Comparison of ENCODE assay signal across 18 cellular contexts in the genomic region with DNA sequence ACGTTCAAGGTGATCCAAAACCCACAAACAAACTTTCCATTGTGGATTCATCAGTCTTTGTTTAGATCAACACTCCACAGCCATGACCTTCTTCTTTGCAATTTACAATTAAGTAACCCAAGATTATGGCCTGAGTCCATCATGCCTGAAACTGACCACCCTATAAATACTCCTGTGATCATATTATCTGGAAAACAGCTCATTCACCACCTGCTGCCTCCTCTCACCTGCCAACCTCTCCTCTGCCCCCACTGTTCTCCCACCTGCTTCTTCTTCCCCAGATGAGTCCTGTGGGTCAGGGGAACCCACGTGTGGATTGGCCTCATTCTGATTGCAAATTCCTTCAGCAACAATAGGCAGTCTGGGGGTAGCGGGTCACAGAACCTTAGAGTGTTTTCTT.
A peak's percentile ranks its signal among the peaks of the same experiment; 100 is the strongest.
DNase-seq lines count a peak whose midpoint lies in the region; ATAC-seq and TF ChIP-seq lines count a peak whose summit lies in the region.
"Had no signal": no experiment of that assay in that cellular context is flagged by ENCODE, and none has a peak within 500 bp of the region (broad histone marks: within the 10 kb centered on the region; RNA-seq: fewer than 3 reads in every experiment).

No MANE protein-coding gene starts in this region.

- H3K36me3 ChIP-seq in SK-N-SH (replicated peaks in 1 of 2; ENCODE audit: control insufficient read depth in 1 of 2, insufficient read depth in 2 of 2, low read length in 1 of 2) (peaks cover 0 to 7% of the 10 kb centered on the region in 2 experiments), right lobe of liver (no peaks in the 10 kb centered on the region), suprapubic skin (no peaks in the 10 kb centered on the region)
- H3K36me3 ChIP-seq: WERI-Rb-1 had no signal

- H3K4me2 ChIP-seq in SK-N-SH = no peak overlapping the region
- H3K4me2 ChIP-seq: smooth muscle cell had no signal

- no peaks in the 10 kb centered on the region for H3F3A ChIP-seq in SK-N-SH (replicated peaks; ENCODE audit: insufficient read depth)

- TF ChIP-seq POLR2A in right lobe of liver (IDR thresholded peaks at IDR 0.05) = no peak
- TF ChIP-seq POLR2A in suprapubic skin (IDR thresholded peaks at IDR 0.05) = no peak

- peaks cover 39% of the 10 kb centered on the region for H3K4me1 Mint-ChIP-seq in MCF 10A (ENCODE audit: insufficient read depth, unreplicated experiment)

- 80% methylated on average over 3 of the region's 3 CpGs for WGBS in SK-N-SH (ENCODE audit: low lambda C conversion rate)
- 60% methylated on average over 3 of the region's 3 CpGs for WGBS in right lobe of liver (ENCODE audit: insufficient coverage, low coverage, low lambda C conversion rate, missing lambda C conversion rate)
- WGBS in suprapubic skin = 81% methylated on average over 3 of the region's 3 CpGs

- no peak overlapping the region for H2AFZ ChIP-seq in SK-N-SH (ENCODE audit: low read depth)

- H3K27me3 ChIP-seq in SK-N-SH (ENCODE audit: insufficient read depth) (no peaks in the 10 kb centered on the region), right lobe of liver (no peaks in the 10 kb centered on the region), suprapubic skin (no peaks in the 10 kb centered on the region)

- no peaks in the 10 kb centered on the region for H3K9me2 ChIP-seq in SK-N-SH

- H3K9me3 ChIP-seq in SK-N-SH = no peaks in the 10 kb centered on the region
- no peaks in the 10 kb centered on the region for H3K9me3 ChIP-seq in right lobe of liver
- no peaks in the 10 kb centered on the region for H3K9me3 ChIP-seq in suprapubic skin

- H3K4me3 ChIP-seq in SK-N-SH (ENCODE audit: low read depth in 2 of 2, low read length in 1 of 2) (no peak overlapping the region), right lobe of liver (no peak overlapping the region), suprapubic skin (no peak overlapping the region)
- H3K4me3 ChIP-seq: smooth muscle cell had no signal

- H3K79me2 ChIP-seq in SK-N-SH (ENCODE audit: insufficient read depth) = no peaks in the 10 kb centered on the region

- TF ChIP-seq CTCF in SK-N-SH (IDR thresholded peaks at IDR 0.05) (no peak), MCF 10A (IDR thresholded peaks at IDR 0.05; ENCODE audit: unreplicated experiment) (no peak), right lobe of liver (IDR thresholded peaks at IDR 0.05) (no peak), suprapubic skin (IDR thresholded peaks at IDR 0.05) (no peak)

- no TSS peak for BruUV-seq in MCF 10A (replicated peaks; lab: Mats Ljungman, UMichigan)

- TF ChIP-seq EP300 in SK-N-SH (IDR thresholded peaks at IDR 0.05; ENCODE audit: borderline replicate concordance in 1 of 2, low read depth in 1 of 2, low read length in 1 of 2) = no peak
- TF ChIP-seq EP300 in suprapubic skin (IDR thresholded peaks at IDR 0.05) = no peak

- CTCF ChIA-PET in SK-N-SH (lab: Yijun Ruan, JAX) = interaction anchor here (1.9 kb wide), 1 partner anchor 26 kb away, joined by 5 read pairs; no protein-coding TSS in a partner anchor
- CTCF ChIA-PET in MCF 10A (lab: Yijun Ruan, JAX) = interaction anchor here (0.6 to 3.6 kb wide), 12 partner anchors 13 to 280 kb away, joined by 3 to 21 read pairs (median 4); no protein-coding TSS in a partner anchor

- intact Hi-C loops in MCF 10A (cut with micrococcal nuclease) = loop anchor here (5.0 kb wide), 1 partner anchor 106 kb away; no protein-coding TSS in a partner anchor
- intact Hi-C loops in right lobe of liver (cut with DNase I) = no loop called here

- H3K4me1 ChIP-seq in SK-N-SH (ENCODE audit: control insufficient read depth in 1 of 2, insufficient read depth in 2 of 2, low read depth in 1 of 2, low read length in 1 of 2) = peaks cover 0 to 4% of the 10 kb centered on the region in 2 experiments; a peak in 2 of 4 replicates
- H3K4me1 ChIP-seq in right lobe of liver = peaks cover 0 to 60% (median 21%) of the 10 kb centered on the region in 4 donors
- peaks cover 36% of the 10 kb centered on the region for H3K4me1 ChIP-seq in suprapubic skin

- ATAC-seq in SK-N-SH treated with all-trans-retinoic acid at 6 μM for 48 hours (peak; percentile 41), right lobe of liver (peak in 2 of 4 donors; percentile 3)
- ATAC-seq: left colon had no signal

- DNase-seq in SK-N-SH (no peak), MCF 10A (ENCODE audit: unreplicated experiment) (no peak), right lobe of liver (no peak), suprapubic skin (ENCODE audit: low spot score in 2 of 2) (no peak), DMS 273 treated with DMSO at 0.1 percent for 48 hours (lab: John Stamatoyannopoulos, UW) (no peak), NCI-H187 treated with DMSO at 0.1 percent for 48 hours (lab: John Stamatoyannopoulos, UW) (no peak)
- no peak for DNase-seq in stimulated activated CD4-positive, alpha-beta T cell treated with anti-CD3 and anti-CD28 coated beads, Interleukin-4, amount 100 ng/mL, for 1 hour
- DNase-seq: activated CD4-positive, alpha-beta T cell treated with anti-CD3 and anti-CD28 coated beads, Interleukin-2, amount 50 U/mL, for 48 hours; activated naive CD4-positive, alpha-beta T cell treated with anti-CD3 and anti-CD28 coated beads, Interleukin-2, amount 50 U/mL, for 16 hours; activated T-cell treated with anti-CD3 and anti-CD28 coated beads, Interleukin-2, amount 50 U/mL, for 24 hours; foreskin melanocyte; Kasumi-1; left colon; stimulated activated CD4-positive, alpha-beta T cell treated with anti-CD3 and anti-CD28 coated beads, Interleukin-4, amount 100 ng/mL, for 4 hours; WERI-Rb-1 had no signal

- H3K9ac ChIP-seq in SK-N-SH = no peak overlapping the region

- no peak overlapping the region for H3K4me3 Mint-ChIP-seq in MCF 10A (ENCODE audit: unreplicated experiment)
- H3K4me3 Mint-ChIP-seq: activated T-cell treated with anti-CD3 and anti-CD28 coated beads, Interleukin-2, amount 50 U/mL, for 24 hours had no signal

- no peaks in the 10 kb centered on the region for H4K20me1 ChIP-seq in SK-N-SH (ENCODE audit: insufficient read depth)

- TF ChIP-seq RAD21 in SK-N-SH (IDR thresholded peaks at IDR 0.05; ENCODE audit: low read length) = no peak

- H3K27ac ChIP-seq in SK-N-SH (ENCODE audit: low read depth in 2 of 2, low read length in 1 of 2) (peak overlapping the region in 1 of 2 experiments; percentile 56; a peak in 2 of 4 replicates), right lobe of liver (peak overlapping the region; percentile 81 to 96 (median 89)), suprapubic skin (peak overlapping the region; percentile 78)
- H3K27ac ChIP-seq: 22Rv1, WERI-Rb-1 had no signal

- POLR2A ChIA-PET in SK-N-SH (lab: Yijun Ruan, JAX) = no interaction called here
- POLR2A ChIA-PET in MCF 10A (lab: Yijun Ruan, JAX) = interaction anchor here (0.6 to 4.1 kb wide), 26 partner anchors 11 to 293 kb away, joined by 3 to 29 read pairs (median 4); partner anchors contain the start of gene FHIP2A

- H3K9me3 Mint-ChIP-seq in MCF 10A (ENCODE audit: unreplicated experiment) = no peaks in the 10 kb centered on the region
- H3K9me3 Mint-ChIP-seq: activated T-cell treated with anti-CD3 and anti-CD28 coated beads, Interleukin-2, amount 50 U/mL, for 24 hours had no signal

- no peaks in the 10 kb centered on the region for H3K27me3 Mint-ChIP-seq in MCF 10A (ENCODE audit: insufficient read depth, unreplicated experiment)
- H3K27me3 Mint-ChIP-seq: activated T-cell treated with anti-CD3 and anti-CD28 coated beads, Interleukin-2, amount 50 U/mL, for 24 hours had no signal

- peaks cover 10% of the 10 kb centered on the region for H3K36me3 Mint-ChIP-seq in MCF 10A (ENCODE audit: insufficient read depth, unreplicated experiment)

- peak overlapping the region; percentile 92 for H3K27ac Mint-ChIP-seq in MCF 10A (ENCODE audit: low read depth, unreplicated experiment)
- H3K27ac Mint-ChIP-seq: activated T-cell treated with anti-CD3 and anti-CD28 coated beads, Interleukin-2, amount 50 U/mL, for 24 hours had no signal

TF ChIP-seq in SK-N-SH treated with all-trans-retinoic acid at 6 μM for 48 hours, 23 proteins besides CTCF, POLR2A, EP300 and RAD21 (continues in another document):
- no peak for TF ChIP-seq POU6F1 (CRISPR knock-in tag; IDR thresholded peaks at IDR 0.05; ENCODE audit: borderline replicate concordance, low read depth)
- TF ChIP-seq ZNF70 (CRISPR knock-in tag; IDR thresholded peaks at IDR 0.05) = no peak
- TF ChIP-seq ISL1 (CRISPR knock-in tag; IDR thresholded peaks at IDR 0.05) = no peak

TF ChIP-seq in SK-N-SH, 30 proteins besides CTCF, POLR2A, EP300 and RAD21 (continues in another document):
- TF ChIP-seq FOSL2 (IDR thresholded peaks at IDR 0.05; ENCODE audit: borderline replicate concordance, low read depth) (no peak), CHD2 (IDR thresholded peaks at IDR 0.05; ENCODE audit: low read length, partially characterized antibody) (no peak), NRF1 (IDR thresholded peaks at IDR 0.05; ENCODE audit: low read depth, low read length) (no peak), RXRA (IDR thresholded peaks at IDR 0.05; ENCODE audit: borderline replicate concordance, low read depth) (no peak), RCOR1 (IDR thresholded peaks at IDR 0.05; ENCODE audit: low read length) (no peak), JUND (IDR thresholded peaks at IDR 0.05) (no peak)
- TF ChIP-seq, protein P1, sequence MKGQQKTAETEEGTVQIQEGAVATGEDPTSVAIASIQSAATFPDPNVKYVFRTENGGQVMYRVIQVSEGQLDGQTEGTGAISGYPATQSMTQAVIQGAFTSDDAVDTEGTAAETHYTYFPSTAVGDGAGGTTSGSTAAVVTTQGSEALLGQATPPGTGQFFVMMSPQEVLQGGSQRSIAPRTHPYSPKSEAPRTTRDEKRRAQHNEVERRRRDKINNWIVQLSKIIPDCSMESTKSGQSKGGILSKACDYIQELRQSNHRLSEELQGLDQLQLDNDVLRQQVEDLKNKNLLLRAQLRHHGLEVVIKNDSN (IDR thresholded peaks at IDR 0.05; ENCODE audit: borderline replicate concordance, low read depth) = no peak
- TF ChIP-seq, protein P2, sequence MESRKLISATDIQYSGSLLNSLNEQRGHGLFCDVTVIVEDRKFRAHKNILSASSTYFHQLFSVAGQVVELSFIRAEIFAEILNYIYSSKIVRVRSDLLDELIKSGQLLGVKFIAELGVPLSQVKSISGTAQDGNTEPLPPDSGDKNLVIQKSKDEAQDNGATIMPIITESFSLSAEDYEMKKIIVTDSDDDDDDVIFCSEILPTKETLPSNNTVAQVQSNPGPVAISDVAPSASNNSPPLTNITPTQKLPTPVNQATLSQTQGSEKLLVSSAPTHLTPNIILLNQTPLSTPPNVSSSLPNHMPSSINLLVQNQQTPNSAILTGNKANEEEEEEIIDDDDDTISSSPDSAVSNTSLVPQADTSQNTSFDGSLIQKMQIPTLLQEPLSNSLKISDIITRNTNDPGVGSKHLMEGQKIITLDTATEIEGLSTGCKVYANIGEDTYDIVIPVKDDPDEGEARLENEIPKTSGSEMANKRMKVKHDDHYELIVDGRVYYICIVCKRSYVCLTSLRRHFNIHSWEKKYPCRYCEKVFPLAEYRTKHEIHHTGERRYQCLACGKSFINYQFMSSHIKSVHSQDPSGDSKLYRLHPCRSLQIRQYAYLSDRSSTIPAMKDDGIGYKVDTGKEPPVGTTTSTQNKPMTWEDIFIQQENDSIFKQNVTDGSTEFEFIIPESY (IDR thresholded peaks at IDR 0.05; ENCODE audit: borderline replicate concordance, low read depth) = no peak
